ENCODE assay signal across 8 cellular contexts in genomic region chr2:7031424-7032245, GRCh38.
DNase-seq lines count a peak whose midpoint lies in the region; ATAC-seq and TF ChIP-seq lines count a peak whose summit lies in the region.

No MANE protein-coding gene starts in this region.

- H3K27me3 ChIP-seq in ovary = no peaks in the 10 kb centered on the region

- no peak overlapping the region for H3K4me3 ChIP-seq in ovary

- no peak for TF ChIP-seq CTCF in ovary (IDR thresholded peaks at IDR 0.05)

- H3K9me3 ChIP-seq in ovary = no peaks in the 10 kb centered on the region

- TF ChIP-seq POLR2A in ovary (IDR thresholded peaks at IDR 0.05) = no peak

- peak; percentile 52 for ATAC-seq in HG02885 (IDR thresholded peaks at IDR 0.05; ENCODE audit: poor library complexity, unreplicated experiment)
- peak; percentile 87 for ATAC-seq in left lobe of liver
- no peak for ATAC-seq in HG03354 (IDR thresholded peaks at IDR 0.05; ENCODE audit: poor library complexity, severe bottlenecking, unreplicated experiment)

- TF ChIP-seq EP300 in ovary (IDR thresholded peaks at IDR 0.05) = no peak

- intact Hi-C loops in ovary (cut with DNase I) = loop anchor here in 2 of 4 donors (5.0 to 10.0 kb wide), 2 partner anchors 114 to 117 kb away; partner anchors contain the start of gene RNF144A (in 2 of the 2)

- H3K4me1 ChIP-seq in ovary (ENCODE audit: insufficient read depth) = no peaks in the 10 kb centered on the region

- 78 to 82% (median 81%) methylated on average over 25 of the region's 25 CpGs for WGBS in ovary, 3 donors

- H3K36me3 ChIP-seq in ovary = no peaks in the 10 kb centered on the region

- DNase-seq in NCI-H2196 treated with DMSO at 0.1 percent for 48 hours (lab: John Stamatoyannopoulos, UW; ENCODE audit: unreplicated experiment) = peak; percentile 98
- DNase-seq in activated T-helper 9 cell treated with anti-CD3 and anti-CD28 coated beads, Interleukin-2, amount 50 U/mL, for 16 hours (ENCODE audit: low read depth) = peak; percentile 20
- peak; percentile 85 for DNase-seq in left lobe of liver (ENCODE audit: low spot score)
- DNase-seq in iPS-NIHi7 (ENCODE audit: extremely low spot score) = no peak
- DNase-seq in ovary = no peak
- no peak for DNase-seq in SKM-1 (lab: John Stamatoyannopoulos, UW; ENCODE audit: unreplicated experiment)

- no peak overlapping the region for H3K27ac ChIP-seq in ovary

Comparison
In these comparisons a context has a peak if more than half of its experiments do, and no peak if none do; other contexts are left out.
1. DNase-seq: peak in NCI-H2196 treated with DMSO at 0.1 percent for 48 hours (single experiment), activated T-helper 9 cell treated with anti-CD3 and anti-CD28 coated beads, Interleukin-2, amount 50 U/mL, for 16 hours (single experiment) and left lobe of liver (single experiment); none in iPS-NIHi7 (single experiment), ovary (0 of 5) and SKM-1 (single experiment).